In the genomic region with DNA sequence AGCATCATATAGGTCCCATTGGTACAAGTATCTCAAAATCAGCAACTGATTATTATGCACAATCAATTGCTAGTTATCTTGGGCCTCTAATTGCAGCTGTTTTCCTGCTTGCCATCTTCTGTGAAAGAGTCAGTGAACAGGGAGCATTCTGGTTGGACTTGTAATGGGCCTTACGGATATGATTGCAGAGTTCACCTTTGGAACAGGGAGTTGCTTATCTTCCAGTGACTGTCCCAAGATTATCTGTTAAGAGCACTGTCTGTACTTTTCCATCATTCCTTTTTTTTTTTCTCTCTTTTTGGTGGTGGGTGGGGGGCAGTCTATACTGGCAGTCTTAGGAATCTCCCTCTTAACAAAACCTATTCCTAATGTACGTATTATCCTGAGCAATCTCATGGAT, we compare ENCODE assay signal across 1 cellular context.
TF ChIP-seq lines count a peak whose summit lies in the region.

No MANE protein-coding gene starts in this region.

TF ChIP-seq in K562, 482 proteins besides CTCF, POLR2A, EP300 and RAD21:
- TF ChIP-seq FOXP4 (CRISPR knock-in tag; IDR thresholded peaks at IDR 0.05; ENCODE audit: borderline replicate concordance) (no peak), SIN3B (IDR thresholded peaks at IDR 0.05; ENCODE audit: low read depth) (no peak), CBFA2T3 (IDR thresholded peaks at IDR 0.05) (peak; percentile 29), ZNF175 (CRISPR knock-in tag; IDR thresholded peaks at IDR 0.05; ENCODE audit: low read depth) (no peak), KDM4B (IDR thresholded peaks at IDR 0.05; ENCODE audit: borderline replicate concordance in 2 of 2, low read depth in 1 of 2) (no peak), ETV6 (IDR thresholded peaks at IDR 0.05; ENCODE audit: borderline replicate concordance in 1 of 2, low read depth in 2 of 2, low read length in 1 of 2) (no peak), ETV6 (CRISPR knock-in tag; IDR thresholded peaks at IDR 0.05; ENCODE audit: borderline replicate concordance) (no peak), ZNF324 (CRISPR knock-in tag; IDR thresholded peaks at IDR 0.05) (no peak), ZNF311 (CRISPR knock-in tag; IDR thresholded peaks at IDR 0.05) (no peak), FOSL1 (tag; conservative IDR thresholded peaks at IDR 0.05) (peak; percentile 53), MCM3 (IDR thresholded peaks at IDR 0.05) (no peak), ADNP (tag; IDR thresholded peaks at IDR 0.05) (no peak), ZNF197 (CRISPR knock-in tag; IDR thresholded peaks at IDR 0.05; ENCODE audit: low read depth) (no peak), ZNF146 (CRISPR knock-in tag; IDR thresholded peaks at IDR 0.05; ENCODE audit: unreplicated experiment) (no peak), PHF20 (IDR thresholded peaks at IDR 0.05; ENCODE audit: partially characterized antibody) (no peak)
- TF ChIP-seq, protein P1, sequence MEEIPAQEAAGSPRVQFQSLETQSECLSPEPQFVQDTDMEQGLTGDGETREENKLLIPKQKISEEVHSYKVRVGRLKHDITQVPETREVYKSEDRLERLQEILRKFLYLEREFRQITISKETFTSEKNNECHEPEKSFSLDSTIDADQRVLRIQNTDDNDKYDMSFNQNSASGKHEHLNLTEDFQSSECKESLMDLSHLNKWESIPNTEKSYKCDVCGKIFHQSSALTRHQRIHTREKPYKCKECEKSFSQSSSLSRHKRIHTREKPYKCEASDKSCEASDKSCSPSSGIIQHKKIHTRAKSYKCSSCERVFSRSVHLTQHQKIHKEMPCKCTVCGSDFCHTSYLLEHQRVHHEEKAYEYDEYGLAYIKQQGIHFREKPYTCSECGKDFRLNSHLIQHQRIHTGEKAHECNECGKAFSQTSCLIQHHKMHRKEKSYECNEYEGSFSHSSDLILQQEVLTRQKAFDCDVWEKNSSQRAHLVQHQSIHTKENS (CRISPR knock-in tag; IDR thresholded peaks at IDR 0.05), result no peak
- TF ChIP-seq, protein P2, sequence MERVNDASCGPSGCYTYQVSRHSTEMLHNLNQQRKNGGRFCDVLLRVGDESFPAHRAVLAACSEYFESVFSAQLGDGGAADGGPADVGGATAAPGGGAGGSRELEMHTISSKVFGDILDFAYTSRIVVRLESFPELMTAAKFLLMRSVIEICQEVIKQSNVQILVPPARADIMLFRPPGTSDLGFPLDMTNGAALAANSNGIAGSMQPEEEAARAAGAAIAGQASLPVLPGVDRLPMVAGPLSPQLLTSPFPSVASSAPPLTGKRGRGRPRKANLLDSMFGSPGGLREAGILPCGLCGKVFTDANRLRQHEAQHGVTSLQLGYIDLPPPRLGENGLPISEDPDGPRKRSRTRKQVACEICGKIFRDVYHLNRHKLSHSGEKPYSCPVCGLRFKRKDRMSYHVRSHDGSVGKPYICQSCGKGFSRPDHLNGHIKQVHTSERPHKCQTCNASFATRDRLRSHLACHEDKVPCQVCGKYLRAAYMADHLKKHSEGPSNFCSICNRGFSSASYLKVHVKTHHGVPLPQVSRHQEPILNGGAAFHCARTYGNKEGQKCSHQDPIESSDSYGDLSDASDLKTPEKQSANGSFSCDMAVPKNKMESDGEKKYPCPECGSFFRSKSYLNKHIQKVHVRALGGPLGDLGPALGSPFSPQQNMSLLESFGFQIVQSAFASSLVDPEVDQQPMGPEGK (CRISPR knock-in tag; IDR thresholded peaks at IDR 0.05; ENCODE audit: borderline replicate concordance), result no peak
